10 cellular contexts compared by ENCODE assay signal in genomic region chr19:5952193-5953033, GRCh38. TPM values are rescaled to one million over a fixed set of nuclear protein-coding genes. Genes with fewer than 3 reads are reported as not detected.
A peak's percentile ranks its signal among the peaks of the same experiment; 100 is the strongest.
DNase-seq lines count a peak whose midpoint lies in the region; ATAC-seq and TF ChIP-seq lines count a peak whose summit lies in the region.
"Had no signal": no experiment of that assay in that cellular context is flagged by ENCODE, and none has a peak within 500 bp of the region (broad histone marks: within the 10 kb centered on the region; RNA-seq: fewer than 3 reads in every experiment).

No MANE protein-coding gene starts in this region.

- no peaks in the 10 kb centered on the region for H3K27me3 ChIP-seq in right cardiac atrium (ENCODE audit: control insufficient read depth, insufficient read depth)
- H3K27me3 ChIP-seq: SJCRH30 had no signal

- no peaks in the 10 kb centered on the region for H3K9me3 ChIP-seq in right cardiac atrium (ENCODE audit: control insufficient read depth, low read length)
- H3K9me3 ChIP-seq: SJCRH30 had no signal

- peak overlapping the region; percentile 97 for H3K27ac Mint-ChIP-seq in activated naive CD4-positive, alpha-beta T cell treated with anti-CD3 and anti-CD28 coated beads, Interleukin-2, amount 50 U/mL, for 24 hours
- H3K27ac Mint-ChIP-seq in WTC11 = peak overlapping the region; percentile 85
- peak overlapping the region; percentile 62 for H3K27ac Mint-ChIP-seq in type B pancreatic cell

- CTCF ChIA-PET in WTC11 (lab: Charles Lee) = interaction anchor here (0.6 to 9.0 kb wide), 8 partner anchors 8 to 262 kb away, joined by 3 to 95 read pairs (median 10); partner anchors contain the start of gene RPL36

- peak overlapping the region; percentile 37 for H3K27ac ChIP-seq in right cardiac atrium (ENCODE audit: low read length)
- H3K27ac ChIP-seq: SJCRH30 had no signal

- ATAC-seq in WTC11 (no peak), right cardiac atrium (no peak)

- 50% methylated on average over 18 of the region's 18 CpGs for WGBS in right cardiac atrium

- no peaks in the 10 kb centered on the region for H3K27me3 Mint-ChIP-seq in activated naive CD4-positive, alpha-beta T cell treated with anti-CD3 and anti-CD28 coated beads, Interleukin-2, amount 50 U/mL, for 24 hours
- no peaks in the 10 kb centered on the region; the same call in 1 of the 2 replicates for H3K27me3 Mint-ChIP-seq in WTC11 (ENCODE audit: low read depth)
- no peaks in the 10 kb centered on the region for H3K27me3 Mint-ChIP-seq in type B pancreatic cell

- peaks cover 91% of the 10 kb centered on the region for H3K4me1 Mint-ChIP-seq in activated naive CD4-positive, alpha-beta T cell treated with anti-CD3 and anti-CD28 coated beads, Interleukin-2, amount 50 U/mL, for 24 hours
- H3K4me1 Mint-ChIP-seq in WTC11 (peaks cover 96% of the 10 kb centered on the region), type B pancreatic cell (ENCODE audit: unreplicated experiment) (peaks cover 81% of the 10 kb centered on the region)

- peaks cover 7% of the 10 kb centered on the region for H3K36me3 Mint-ChIP-seq in activated naive CD4-positive, alpha-beta T cell treated with anti-CD3 and anti-CD28 coated beads, Interleukin-2, amount 50 U/mL, for 24 hours
- no peaks in the 10 kb centered on the region for H3K36me3 Mint-ChIP-seq in WTC11
- peaks cover 10% of the 10 kb centered on the region for H3K36me3 Mint-ChIP-seq in type B pancreatic cell

- no peak overlapping the region for H3K4me3 ChIP-seq in right cardiac atrium (ENCODE audit: low read length)
- H3K4me3 ChIP-seq: SJCRH30 had no signal

- no peak for TF ChIP-seq CTCF in WTC11 (IDR thresholded peaks at IDR 0.05)
- TF ChIP-seq CTCF in type B pancreatic cell (conservative IDR thresholded peaks at IDR 0.05) = no peak

- POLR2A ChIA-PET in WTC11 (lab: Charles Lee) = no interaction called here

- peak overlapping the region; percentile 74 for H3K4me3 Mint-ChIP-seq in activated naive CD4-positive, alpha-beta T cell treated with anti-CD3 and anti-CD28 coated beads, Interleukin-2, amount 50 U/mL, for 24 hours
- H3K4me3 Mint-ChIP-seq in WTC11 (peak overlapping the region; percentile 22), type B pancreatic cell (peak overlapping the region; percentile 52)

- H3K4me1 ChIP-seq in right cardiac atrium (ENCODE audit: control insufficient read depth, insufficient read depth, low read length) = peaks cover 34% of the 10 kb centered on the region

- intact Hi-C loops in right cardiac atrium (cut with DNase I) = loop anchor here in 2 of 4 donors (5.0 to 10.0 kb wide), 2 partner anchors 40 to 48 kb away; partner anchors contain the start of genes CAPS (in 1 of the 2), NDUFA11 (in 1 of the 2) and VMAC (in 1 of the 2)

- no peaks in the 10 kb centered on the region for H3K9me3 Mint-ChIP-seq in activated naive CD4-positive, alpha-beta T cell treated with anti-CD3 and anti-CD28 coated beads, Interleukin-2, amount 50 U/mL, for 24 hours
- no peaks in the 10 kb centered on the region for H3K9me3 Mint-ChIP-seq in WTC11
- H3K9me3 Mint-ChIP-seq in type B pancreatic cell = no peaks in the 10 kb centered on the region

- no peak for DNase-seq in activated naive CD4-positive, alpha-beta T cell treated with anti-CD3 and anti-CD28 coated beads, Interleukin-2, amount 50 U/mL, for 16 hours
- DNase-seq in WTC11 (ENCODE audit: low spot score) (no peak), right cardiac atrium (peak in 2 of 3 donors; percentile 33), type B pancreatic cell (ENCODE audit: extremely low spot score, unreplicated experiment) (no peak), NCI-H1694 (lab: John Stamatoyannopoulos, UW) (no peak), MV-4-11 (lab: John Stamatoyannopoulos, UW) (no peak)
- DNase-seq in stimulated activated CD8-positive, alpha-beta memory T cell treated with anti-CD3 and anti-CD28 coated beads, Interleukin-4, amount 100 ng/mL, for 48 hours = no peak
- DNase-seq: activated effector memory CD4-positive, alpha-beta T cell treated with anti-CD3 and anti-CD28 coated beads, Interleukin-2, amount 50 U/mL, for 16 hours; SJCRH30 had no signal

TF ChIP-seq in WTC11, 78 proteins besides CTCF, POLR2A, EP300 and RAD21 (continues in another document):
- no peak for TF ChIP-seq MLX (CRISPR knock-in tag; IDR thresholded peaks at IDR 0.05)
- no peak for TF ChIP-seq ERG (CRISPR knock-in tag; IDR thresholded peaks at IDR 0.05)
- TF ChIP-seq ZNF317 (CRISPR knock-in tag; IDR thresholded peaks at IDR 0.05; ENCODE audit: borderline replicate concordance, low read depth) = no peak
- TF ChIP-seq ELF4 (CRISPR knock-in tag; IDR thresholded peaks at IDR 0.05; ENCODE audit: low read depth) = no peak
- no peak for TF ChIP-seq GTF2I (CRISPR knock-in tag; conservative IDR thresholded peaks at IDR 0.05)
- TF ChIP-seq ZNF138 (CRISPR knock-in tag; conservative IDR thresholded peaks at IDR 0.05) = no peak
- no peak for TF ChIP-seq ATF2 (CRISPR knock-in tag; IDR thresholded peaks at IDR 0.05; ENCODE audit: borderline replicate concordance, low read depth)
- no peak for TF ChIP-seq USF1 (CRISPR knock-in tag; IDR thresholded peaks at IDR 0.05)
- no peak for TF ChIP-seq PREB (CRISPR knock-in tag; IDR thresholded peaks at IDR 0.05; ENCODE audit: borderline replicate concordance)

RNA-seq across cellular contexts. Expression of gene RANBP3, which starts 25.5 kb away (rescaled TPM):
- 74.5 to 76.3 TPM (median 75.6 TPM) in 3 replicates for total RNA-seq in WTC11 (2021)
- total RNA-seq in right cardiac atrium = 10 to 100 TPM; 54.8 to 73.8 (median 67.7) TPM
- 49.6 TPM for polyA plus RNA-seq in right cardiac atrium
- 75.5 and 92.4 TPM in 2 replicates for total RNA-seq in type B pancreatic cell (ENCODE audit: low replicate concordance)

RNA-seq across cellular contexts. Expression of gene CAPS, which starts 38.4 kb away (rescaled TPM):
- total RNA-seq in WTC11 (2021) = 4.6 to 5.8 TPM (median 5.3 TPM) in 3 replicates
- total RNA-seq in right cardiac atrium = 10 to 100 TPM in 2 of 4 donors, 1 to 10 TPM in 2; 8.9 to 14.2 (median 9.9) TPM
- 7.1 TPM for polyA plus RNA-seq in right cardiac atrium
- total RNA-seq in type B pancreatic cell (ENCODE audit: low replicate concordance) = 13.9 and 14.1 TPM in 2 replicates

RNA-seq across cellular contexts. Expression of gene VMAC, which starts 47.7 kb away (rescaled TPM):
- total RNA-seq in WTC11 (2021) = 2.5 to 3.3 TPM (median 3.3 TPM) in 3 replicates
- total RNA-seq in right cardiac atrium = 1 to 10 TPM; 1.9 to 5.8 (median 3.8) TPM
- polyA plus RNA-seq in right cardiac atrium = 3.6 TPM
- 7.1 and 7.4 TPM in 2 replicates for total RNA-seq in type B pancreatic cell (ENCODE audit: low replicate concordance)

RNA-seq across cellular contexts. Expression of gene NDUFA11, which starts 48.8 kb away (rescaled TPM):
- 260 to 261 TPM (median 260 TPM) in 3 replicates for total RNA-seq in WTC11 (2021)
- 100 to 1,000 TPM; 515 to 756 (median 624) TPM for total RNA-seq in right cardiac atrium
- 1,214 TPM for polyA plus RNA-seq in right cardiac atrium
- total RNA-seq in type B pancreatic cell (ENCODE audit: low replicate concordance) = 253 and 265 TPM in 2 replicates

Comparison
In these comparisons a context has a peak if more than half of its experiments do, and no peak if none do; other contexts are left out.
1. H3K4me3 Mint-ChIP-seq: peak in every context shown above with its lines; median percentile 74 in activated naive CD4-positive, alpha-beta T cell treated with anti-CD3 and anti-CD28 coated beads, Interleukin-2, amount 50 U/mL, for 24 hours; 52 in type B pancreatic cell; 22 in WTC11.
2. DNase-seq: peak in right cardiac atrium (2 of 3); none in activated naive CD4-positive, alpha-beta T cell treated with anti-CD3 and anti-CD28 coated beads, Interleukin-2, amount 50 U/mL, for 16 hours (single experiment), WTC11 (single experiment), type B pancreatic cell (single experiment), NCI-H1694 (single experiment), MV-4-11 (single experiment) and stimulated activated CD8-positive, alpha-beta memory T cell treated with anti-CD3 and anti-CD28 coated beads, Interleukin-4, amount 100 ng/mL, for 48 hours (single experiment).
3. Peak in every context shown above with its lines, with median percentiles within 50 percentile points of each other: H3K27ac Mint-ChIP-seq.